In the genomic region with DNA sequence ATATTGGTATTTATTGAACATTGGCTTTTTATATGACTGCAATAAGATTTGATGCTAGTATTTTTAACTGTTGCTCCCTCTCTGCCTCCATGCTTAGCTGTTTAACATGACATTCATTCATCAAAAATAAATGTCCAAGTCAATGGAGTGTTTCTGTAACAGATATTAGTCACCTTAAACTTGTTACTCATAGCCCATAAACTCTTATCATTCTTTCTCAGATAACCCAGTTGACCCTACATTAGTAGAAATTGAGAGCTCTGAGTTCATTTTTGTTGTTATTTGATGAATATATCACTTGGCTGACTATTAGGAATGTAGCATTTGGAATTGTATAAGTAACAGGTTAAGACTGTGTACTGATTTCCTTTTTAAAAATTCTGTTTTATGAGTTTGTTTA, we compare ENCODE assay signal across 31 cellular contexts.
DNase-seq lines count a peak whose midpoint lies in the region; ATAC-seq, FAIRE-seq and TF ChIP-seq lines count a peak whose summit lies in the region.
"Had no signal": no experiment of that assay in that cellular context is flagged by ENCODE, and none has a peak within 500 bp of the region (broad histone marks: within the 10 kb centered on the region; RNA-seq: fewer than 3 reads in every experiment).

No MANE protein-coding gene starts in this region.

- no peaks in the 10 kb centered on the region for H3K27me3 Mint-ChIP-seq in mesothelial cell of epicardium (ENCODE audit: low read depth)
- H3K27me3 Mint-ChIP-seq: stimulated activated memory B cell treated with anti-CD40 and anti-IgM and Interleukin-4, amounts not matched to agents 10 μg/mL and 1 μg/mL and 100 μg/mL, for 72 hours had no signal

- no peaks in the 10 kb centered on the region for H4K20me1 ChIP-seq in endothelial cell of umbilical vein (replicated peaks; ENCODE audit: control insufficient read depth, extremely low read depth, insufficient read depth, low read length)

- no peaks in the 10 kb centered on the region for H3K36me3 Mint-ChIP-seq in mesothelial cell of epicardium
- H3K36me3 Mint-ChIP-seq: stimulated activated memory B cell treated with anti-CD40 and anti-IgM and Interleukin-4, amounts not matched to agents 10 μg/mL and 1 μg/mL and 100 μg/mL, for 72 hours had no signal

- ATAC-seq in A549 (peak; percentile 30 to 65; a peak in 2 of 6 replicates), GM18858 (IDR thresholded peaks at IDR 0.05; ENCODE audit: unreplicated experiment) (peak; percentile 34)
- ATAC-seq: activated T-cell treated with anti-CD3 and anti-CD28 coated beads, Interleukin-2, amount 50 U/mL, for 4 hours; body of pancreas; naive thymus-derived CD4-positive, alpha-beta T cell; stimulated activated memory B cell treated with anti-CD40 and anti-IgM and Interleukin-4, amounts not matched to agents 10 μg/mL and 1 μg/mL and 100 μg/mL, for 72 hours had no signal

- TF ChIP-seq POLR2A in A549 (IDR thresholded peaks at IDR 0.05; ENCODE audit: low read length) (no peak), endothelial cell of umbilical vein (IDR thresholded peaks at IDR 0.05; ENCODE audit: low read depth, low read length) (no peak)

- H3K4me1 ChIP-seq in A549 (peaks cover 20% of the 10 kb centered on the region), endothelial cell of umbilical vein (ENCODE audit: control insufficient read depth, extremely low read depth, insufficient read depth, low read length) (no peaks in the 10 kb centered on the region)
- H3K4me1 ChIP-seq: body of pancreas, SJSA1 had no signal

- H3K4me3 Mint-ChIP-seq in mesothelial cell of epicardium, result no peak overlapping the region
- H3K4me3 Mint-ChIP-seq: activated T-cell treated with anti-CD3 and anti-CD28 coated beads, Interleukin-2, amount 50 U/mL, for 4 hours; stimulated activated memory B cell treated with anti-CD40 and anti-IgM and Interleukin-4, amounts not matched to agents 10 μg/mL and 1 μg/mL and 100 μg/mL, for 72 hours; T-helper 1 cell treated with Interleukin-12 subunit alpha and Interleukin-12 subunit beta and Interleukin-4 antibody, amounts not matched to agents 30 μg/mL and 1 μg/mL, for 36 hours had no signal

- H3K9me3 ChIP-seq in A549 (no peaks in the 10 kb centered on the region), endothelial cell of umbilical vein (replicated peaks; ENCODE audit: control insufficient read depth, insufficient read depth, low read length) (no peaks in the 10 kb centered on the region)
- H3K9me3 ChIP-seq: BLaER1 treated with 17β-estradiol and CSF1 and Interleukin-3, amounts not matched to agents 10 nM and 100 nM; body of pancreas; Caco-2; left ventricle myocardium inferior; SJSA1; suprapubic skin had no signal

- no peaks in the 10 kb centered on the region for H3K9me3 Mint-ChIP-seq in mesothelial cell of epicardium
- H3K9me3 Mint-ChIP-seq: activated T-cell treated with anti-CD3 and anti-CD28 coated beads, Interleukin-2, amount 50 U/mL, for 4 hours; naive thymus-derived CD4-positive, alpha-beta T cell; stimulated activated memory B cell treated with anti-CD40 and anti-IgM and Interleukin-4, amounts not matched to agents 10 μg/mL and 1 μg/mL and 100 μg/mL, for 72 hours; T-helper 1 cell treated with Interleukin-12 subunit alpha and Interleukin-12 subunit beta and Interleukin-4 antibody, amounts not matched to agents 30 μg/mL and 1 μg/mL, for 36 hours had no signal

- CTCF ChIA-PET in A549 (lab: Yijun Ruan, JAX), result no interaction called here
- CTCF ChIA-PET in endothelial cell of umbilical vein (lab: Charles Lee), result no interaction called here

- H3K4me3 ChIP-seq in A549 (no peak overlapping the region), endothelial cell of umbilical vein (replicated peaks in 1 of 3; ENCODE audit: insufficient read depth in 1 of 3, low read depth in 1 of 3, low read length in 3 of 3) (no peak overlapping the region)
- H3K4me3 ChIP-seq: BLaER1 treated with 17β-estradiol and CSF1 and Interleukin-3, amounts not matched to agents 10 nM and 100 nM; body of pancreas; left ventricle myocardium inferior; SJSA1; smooth muscle cell; suprapubic skin had no signal

- no peaks in the 10 kb centered on the region for H3K79me2 ChIP-seq in endothelial cell of umbilical vein (ENCODE audit: control insufficient read depth, insufficient read depth, low read length)

- POLR2A ChIA-PET in A549 (lab: Yijun Ruan, JAX), result no interaction called here
- POLR2A ChIA-PET in endothelial cell of umbilical vein (lab: Charles Lee), result interaction anchor here (0.6 kb wide), 1 partner anchor 385 kb away, joined by 3 read pairs; no protein-coding TSS in a partner anchor

- H3K27ac ChIP-seq in A549, result no peak overlapping the region
- no peak overlapping the region for H3K27ac ChIP-seq in endothelial cell of umbilical vein (ENCODE audit: insufficient read depth, low read depth, low read length)
- H3K27ac ChIP-seq: BLaER1 treated with 17β-estradiol and CSF1 and Interleukin-3, amounts not matched to agents 10 nM and 100 nM; body of pancreas; left ventricle myocardium inferior; SJSA1; suprapubic skin had no signal

- intact Hi-C loops in endothelial cell of umbilical vein (cut with micrococcal nuclease), result no loop called here

- TF ChIP-seq CTCF in A549 (IDR thresholded peaks at IDR 0.05) (no peak), endothelial cell of umbilical vein (IDR thresholded peaks at IDR 0.05; ENCODE audit: extremely low read depth in 1 of 2, insufficient read depth in 1 of 2, low read depth in 1 of 2, low read length in 2 of 2) (no peak), mesothelial cell of epicardium (IDR thresholded peaks at IDR 0.05; ENCODE audit: unreplicated experiment) (no peak)

- H3K27me3 ChIP-seq in endothelial cell of umbilical vein (ENCODE audit: control insufficient read depth in 2 of 2, insufficient read depth in 2 of 2, low read length in 2 of 2), result no peaks in the 10 kb centered on the region
- H3K27me3 ChIP-seq: body of pancreas, SJSA1, suprapubic skin had no signal

- dilution Hi-C loops in endothelial cell of umbilical vein (cut with MboI; ENCODE audit: extremely low pct_ligation_motif_present, low sequenced_read_pairs), result no loop called here

- TF ChIP-seq RAD21 in A549 (conservative IDR thresholded peaks at IDR 0.05 in 1 of 2, IDR thresholded peaks at IDR 0.05 in 1 of 2), result no peak

- H3K9me1 ChIP-seq in endothelial cell of umbilical vein (replicated peaks; ENCODE audit: control insufficient read depth, extremely low read depth, insufficient read depth, low read length), result no peaks in the 10 kb centered on the region

- H3K27ac Mint-ChIP-seq in mesothelial cell of epicardium, result no peak overlapping the region
- H3K27ac Mint-ChIP-seq: naive thymus-derived CD4-positive, alpha-beta T cell; stimulated activated memory B cell treated with anti-CD40 and anti-IgM and Interleukin-4, amounts not matched to agents 10 μg/mL and 1 μg/mL and 100 μg/mL, for 72 hours; T-helper 1 cell treated with Interleukin-12 subunit alpha and Interleukin-12 subunit beta and Interleukin-4 antibody, amounts not matched to agents 30 μg/mL and 1 μg/mL, for 36 hours had no signal

- H3K9ac ChIP-seq in endothelial cell of umbilical vein (replicated peaks; ENCODE audit: extremely low read depth, insufficient read depth, low read length), result no peak overlapping the region
- H3K9ac ChIP-seq: BLaER1 treated with 17β-estradiol and CSF1 and Interleukin-3, amounts not matched to agents 10 nM and 100 nM had no signal

- TF ChIP-seq EP300 in A549 (IDR thresholded peaks at IDR 0.05), result no peak

- H3K4me2 ChIP-seq in A549, result peak overlapping the region; percentile 13; the same call in 1 of the 3 replicates
- no peak overlapping the region for H3K4me2 ChIP-seq in endothelial cell of umbilical vein (ENCODE audit: insufficient read depth, low read length)
- H3K4me2 ChIP-seq: smooth muscle cell had no signal

- FAIRE-seq in A549 (lab: Jason Lieb, UNC), result peak; percentile 23
- FAIRE-seq in endothelial cell of umbilical vein (lab: Jason Lieb, UNC), result no peak

- no TSS peak for BruUV-seq in endothelial cell of umbilical vein (replicated peaks; lab: Mats Ljungman, UMichigan)

- DNase-seq in A549 (ENCODE audit: low read depth in 1 of 2, low spot score in 1 of 2), result no peak
- peak; percentile 20 for DNase-seq in HS-27A (ENCODE audit: low read depth)
- DNase-seq in endothelial cell of umbilical vein (ENCODE audit: low read depth, low spot score), result peak; percentile 63
- DNase-seq in DMS 273 (lab: John Stamatoyannopoulos, UW; ENCODE audit: unreplicated experiment), result no peak
- no peak for DNase-seq in SHP77 (lab: John Stamatoyannopoulos, UW)
- DNase-seq in mesothelial cell of epicardium (ENCODE audit: low spot score in 2 of 2, unreplicated experiment in 2 of 2), result no peak
- DNase-seq in NCI-H2196 (lab: John Stamatoyannopoulos, UW; ENCODE audit: unreplicated experiment), result no peak
- DNase-seq: activated CD4-positive, alpha-beta T cell treated with anti-CD3 and anti-CD28 coated beads for 4 hours; activated naive CD4-positive, alpha-beta T cell; activated T-cell treated with anti-CD3 and anti-CD28 coated beads, Interleukin-2, amount 50 U/mL, for 4 hours; body of pancreas; Caco-2; DND-41; effector CD4-positive, alpha-beta T cell; erythroblast; foreskin fibroblast; H7; hypothalamus; KG1; left ventricle myocardium inferior; MV-4-11; naive thymus-derived CD4-positive, alpha-beta T cell; NCI-H2171; retina had no signal

- H3K4me1 Mint-ChIP-seq in mesothelial cell of epicardium, result peaks cover 26% of the 10 kb centered on the region

- no peaks in the 10 kb centered on the region for H3K36me3 ChIP-seq in endothelial cell of umbilical vein (ENCODE audit: control insufficient read depth in 2 of 2, extremely low read depth in 1 of 2, insufficient read depth in 2 of 2, low read length in 2 of 2)
- H3K36me3 ChIP-seq: BLaER1 treated with 17β-estradiol and CSF1 and Interleukin-3, amounts not matched to agents 10 nM and 100 nM; left ventricle myocardium inferior; SJSA1; suprapubic skin had no signal

- H2AFZ ChIP-seq in endothelial cell of umbilical vein (ENCODE audit: low read depth, low read length), result no peak overlapping the region

TF ChIP-seq in A549, 52 proteins besides CTCF, POLR2A, EP300 and RAD21 (continues in another document):
- TF ChIP-seq, protein P1, sequence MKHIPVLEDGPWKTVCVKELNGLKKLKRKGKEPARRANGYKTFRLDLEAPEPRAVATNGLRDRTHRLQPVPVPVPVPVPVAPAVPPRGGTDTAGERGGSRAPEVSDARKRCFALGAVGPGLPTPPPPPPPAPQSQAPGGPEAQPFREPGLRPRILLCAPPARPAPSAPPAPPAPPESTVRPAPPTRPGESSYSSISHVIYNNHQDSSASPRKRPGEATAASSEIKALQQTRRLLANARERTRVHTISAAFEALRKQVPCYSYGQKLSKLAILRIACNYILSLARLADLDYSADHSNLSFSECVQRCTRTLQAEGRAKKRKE (CRISPR knock-in tag; IDR thresholded peaks at IDR 0.05; ENCODE audit: low read depth), result no peak

TF ChIP-seq in endothelial cell of umbilical vein, 7 proteins besides CTCF, POLR2A, EP300 and RAD21:
- no peak for TF ChIP-seq MYC (IDR thresholded peaks at IDR 0.05; ENCODE audit: low read depth, low read length)
- TF ChIP-seq FOS (IDR thresholded peaks at IDR 0.05; ENCODE audit: borderline replicate concordance, insufficient read depth, low read length), result peak; percentile 55
- TF ChIP-seq JUN (IDR thresholded peaks at IDR 0.05; ENCODE audit: borderline replicate concordance, insufficient read depth, insufficient read length, low read depth), result peak; percentile 36
- peak; percentile 63 for TF ChIP-seq GATA2 (IDR thresholded peaks at IDR 0.05; ENCODE audit: insufficient read depth, insufficient read length, low read depth, low read length)
TF ChIP-seq in endothelial cell of umbilical vein: peak in this region for 3.

Comparison
In these comparisons a context has a peak if more than half of its experiments do, and no peak if none do; other contexts are left out.
1. DNase-seq: peak in HS-27A (single experiment) and endothelial cell of umbilical vein (single experiment); none in A549 (0 of 2), DMS 273 (single experiment), SHP77 (0 of 2), mesothelial cell of epicardium (0 of 2) and NCI-H2196 (single experiment).